11 cellular contexts compared by ENCODE assay signal in the genomic region with DNA sequence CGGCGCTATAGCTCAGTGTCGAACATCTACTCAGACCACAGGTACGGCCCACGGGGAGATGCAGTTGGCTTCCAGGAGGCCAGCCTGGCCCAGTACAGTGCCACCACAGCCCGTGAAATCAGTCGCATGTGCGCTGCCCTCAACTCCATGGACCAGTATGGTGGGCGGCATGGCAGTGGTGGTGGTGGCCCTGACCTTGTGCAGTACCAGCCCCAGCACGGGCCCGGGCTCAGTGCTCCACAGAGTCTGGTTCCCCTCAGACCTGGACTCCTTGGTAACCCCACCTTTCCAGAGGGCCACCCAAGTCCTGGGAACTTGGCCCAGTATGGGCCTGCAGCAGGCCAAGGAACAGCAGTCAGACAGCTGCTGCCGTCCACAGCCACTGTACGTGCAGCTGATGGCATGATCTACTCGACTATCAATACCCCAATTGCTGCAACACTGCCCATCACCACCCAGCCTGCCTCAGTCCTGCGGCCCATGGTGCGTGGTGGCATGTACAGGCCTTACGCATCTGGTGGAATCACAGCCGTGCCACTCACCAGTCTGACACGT.
"Had no signal": no experiment of that assay in that cellular context is flagged by ENCODE, and none has a peak within 500 bp of the region (broad histone marks: within the 10 kb centered on the region; RNA-seq: fewer than 3 reads in every experiment).

No MANE protein-coding gene starts in this region.

- ATAC-seq: Right ventricle myocardium inferior, SK-N-SH treated with all-trans-retinoic acid at 6 μM for 48 hours had no signal

- H3K36me3 ChIP-seq: MG63, SJCRH30 had no signal

- H3K4me1 ChIP-seq: SJCRH30 had no signal

- DNase-seq: MG63, NCI-H1092 treated with DMSO at 0.1 percent for 48 hours, NCI-H1436, NCI-H187, NCI-H2171, NCI-H226, NCI-H446, NCI-H524 treated with DMSO at 0.1 percent for 48 hours had no signal

- H3K27me3 ChIP-seq: MG63, SJCRH30 had no signal

- H3K9me3 ChIP-seq: MG63, SJCRH30 had no signal

- H3K4me3 ChIP-seq: MG63, SJCRH30 had no signal

- H3K27ac ChIP-seq: SJCRH30 had no signal
